ENCODE assay signal across 1 cellular context in genomic region chr1:167681497-167682102, GRCh38.
TF ChIP-seq lines count a peak whose summit lies in the region.

No MANE protein-coding gene starts in this region.

TF ChIP-seq in GM12878, 131 proteins besides CTCF, POLR2A, EP300 and RAD21:
- TF ChIP-seq PKNOX1 (IDR thresholded peaks at IDR 0.05) = peak; percentile 30; the same call in 1 of the 2 replicates
- TF ChIP-seq ZNF274 (IDR thresholded peaks at IDR 0.05; ENCODE audit: insufficient read depth, insufficient read length) = no peak
- TF ChIP-seq ZNF217 (IDR thresholded peaks at IDR 0.05) = no peak
- TF ChIP-seq MAX (IDR thresholded peaks at IDR 0.05; ENCODE audit: low read depth, low read length) = no peak
- TF ChIP-seq ZNF384 (IDR thresholded peaks at IDR 0.05; ENCODE audit: borderline replicate concordance, low read depth, low read length) = no peak
